In the genomic region with DNA sequence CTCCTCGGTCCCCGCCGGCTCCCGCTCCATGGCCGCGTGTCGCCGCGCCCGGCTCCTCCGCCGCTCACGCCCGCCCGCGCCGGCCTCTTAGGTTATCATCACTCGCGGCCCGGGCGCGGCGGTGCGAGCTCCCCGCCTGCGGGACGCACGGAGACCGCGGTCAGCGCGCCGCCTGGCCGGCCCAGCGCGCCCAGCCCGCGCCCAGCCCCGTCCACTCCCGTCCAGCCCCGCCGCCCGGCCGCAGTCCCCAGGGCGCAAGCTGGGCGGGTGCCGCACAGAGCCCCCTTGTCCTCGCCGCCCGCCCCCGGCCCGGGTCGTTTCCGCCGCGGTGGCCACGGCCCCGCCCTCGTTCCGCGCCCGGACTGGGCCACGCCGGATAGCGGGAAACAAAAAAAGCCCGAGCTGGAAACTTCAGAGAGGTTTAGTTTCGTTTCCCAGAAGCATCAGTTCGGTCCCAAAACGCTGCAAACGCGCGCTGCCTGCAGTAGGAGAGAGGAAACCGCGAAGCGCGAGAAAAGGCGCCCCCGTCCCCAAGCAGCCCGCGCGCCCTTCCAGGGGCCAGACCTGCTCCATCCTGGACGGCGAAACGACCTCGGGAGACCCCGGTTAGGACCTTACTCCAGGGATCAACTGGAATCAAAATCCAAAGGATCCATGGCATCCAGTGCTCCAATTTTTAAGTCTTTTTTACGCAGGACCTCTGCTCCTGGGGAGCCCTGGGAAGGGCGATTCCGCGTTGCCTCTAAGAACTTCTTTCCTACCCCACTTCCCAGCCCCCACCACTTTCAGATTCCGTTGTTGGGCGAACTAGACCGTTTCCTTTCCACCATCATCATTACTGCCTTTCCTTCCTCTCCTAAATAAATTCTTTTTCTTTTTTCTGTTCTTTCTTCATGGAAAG, we compare ENCODE assay signal across 8 cellular contexts. TPM values are rescaled to one million over a fixed set of nuclear protein-coding genes. Genes with fewer than 3 reads are reported as not detected.
DNase-seq lines count a peak whose midpoint lies in the region; ATAC-seq and TF ChIP-seq lines count a peak whose summit lies in the region.

A gene with protein sequence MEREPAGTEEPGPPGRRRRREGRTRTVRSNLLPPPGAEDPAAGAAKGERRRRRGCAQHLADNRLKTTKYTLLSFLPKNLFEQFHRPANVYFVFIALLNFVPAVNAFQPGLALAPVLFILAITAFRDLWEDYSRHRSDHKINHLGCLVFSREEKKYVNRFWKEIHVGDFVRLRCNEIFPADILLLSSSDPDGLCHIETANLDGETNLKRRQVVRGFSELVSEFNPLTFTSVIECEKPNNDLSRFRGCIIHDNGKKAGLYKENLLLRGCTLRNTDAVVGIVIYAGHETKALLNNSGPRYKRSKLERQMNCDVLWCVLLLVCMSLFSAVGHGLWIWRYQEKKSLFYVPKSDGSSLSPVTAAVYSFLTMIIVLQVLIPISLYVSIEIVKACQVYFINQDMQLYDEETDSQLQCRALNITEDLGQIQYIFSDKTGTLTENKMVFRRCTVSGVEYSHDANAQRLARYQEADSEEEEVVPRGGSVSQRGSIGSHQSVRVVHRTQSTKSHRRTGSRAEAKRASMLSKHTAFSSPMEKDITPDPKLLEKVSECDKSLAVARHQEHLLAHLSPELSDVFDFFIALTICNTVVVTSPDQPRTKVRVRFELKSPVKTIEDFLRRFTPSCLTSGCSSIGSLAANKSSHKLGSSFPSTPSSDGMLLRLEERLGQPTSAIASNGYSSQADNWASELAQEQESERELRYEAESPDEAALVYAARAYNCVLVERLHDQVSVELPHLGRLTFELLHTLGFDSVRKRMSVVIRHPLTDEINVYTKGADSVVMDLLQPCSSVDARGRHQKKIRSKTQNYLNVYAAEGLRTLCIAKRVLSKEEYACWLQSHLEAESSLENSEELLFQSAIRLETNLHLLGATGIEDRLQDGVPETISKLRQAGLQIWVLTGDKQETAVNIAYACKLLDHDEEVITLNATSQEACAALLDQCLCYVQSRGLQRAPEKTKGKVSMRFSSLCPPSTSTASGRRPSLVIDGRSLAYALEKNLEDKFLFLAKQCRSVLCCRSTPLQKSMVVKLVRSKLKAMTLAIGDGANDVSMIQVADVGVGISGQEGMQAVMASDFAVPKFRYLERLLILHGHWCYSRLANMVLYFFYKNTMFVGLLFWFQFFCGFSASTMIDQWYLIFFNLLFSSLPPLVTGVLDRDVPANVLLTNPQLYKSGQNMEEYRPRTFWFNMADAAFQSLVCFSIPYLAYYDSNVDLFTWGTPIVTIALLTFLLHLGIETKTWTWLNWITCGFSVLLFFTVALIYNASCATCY (N-terminal part only) (minus strand): TSS at position 261 of the 901 bp plus-strand sequence. CDS start 231 bp downstream, at position 30.

- no peaks in the 10 kb centered on the region for H3K27me3 ChIP-seq in subcutaneous abdominal adipose tissue (ENCODE audit: control insufficient read depth in 5 of 5, insufficient read depth in 4 of 5, low read length in 5 of 5)

- peaks cover 5 to 51% (median 46%) of the 10 kb centered on the region in 5 donors for H3K4me1 ChIP-seq in subcutaneous abdominal adipose tissue (ENCODE audit: control insufficient read depth in 5 of 5, insufficient read depth in 5 of 5, low read length in 5 of 5)

- H3K36me3 ChIP-seq in subcutaneous abdominal adipose tissue (ENCODE audit: control insufficient read depth in 5 of 5, insufficient read depth in 5 of 5, low read length in 5 of 5): no peaks in the 10 kb centered on the region

- POLR2A ChIA-PET in activated B cell treated with CpG ODN at 0.5 μM for 24 hours (lab: Charles Lee): no interaction called here

- CTCF ChIA-PET in activated B cell treated with CpG ODN at 0.5 μM for 24 hours (lab: Charles Lee): no interaction called here

- no peak for ATAC-seq in activated B cell treated with CpG ODN at 0.5 μM for 24 hours (ENCODE audit: low read depth)
- no peak for ATAC-seq in GM19463 (IDR thresholded peaks at IDR 0.05; ENCODE audit: unreplicated experiment)

- no peaks in the 10 kb centered on the region for H3K9me3 ChIP-seq in subcutaneous abdominal adipose tissue (ENCODE audit: control insufficient read depth in 5 of 5, low read length in 5 of 5)

- H3K9me3 Mint-ChIP-seq in activated B cell treated with CpG ODN at 0.5 μM for 24 hours (no peaks in the 10 kb centered on the region), mesothelial cell of epicardium (no peaks in the 10 kb centered on the region)

- H3K4me1 Mint-ChIP-seq in activated B cell treated with CpG ODN at 0.5 μM for 24 hours (peaks cover 23% of the 10 kb centered on the region), mesothelial cell of epicardium (peaks cover 5% of the 10 kb centered on the region)

- H3K27me3 Mint-ChIP-seq in activated B cell treated with CpG ODN at 0.5 μM for 24 hours (peaks cover 43% of the 10 kb centered on the region), mesothelial cell of epicardium (ENCODE audit: low read depth) (peaks cover 85% of the 10 kb centered on the region)

- H3K4me3 Mint-ChIP-seq in activated B cell treated with CpG ODN at 0.5 μM for 24 hours (peak within 1 kb of the TSS; percentile 78), mesothelial cell of epicardium (peak within 1 kb of the TSS; percentile 65)

- H3K36me3 Mint-ChIP-seq in activated B cell treated with CpG ODN at 0.5 μM for 24 hours (ENCODE audit: low read depth) (no peaks in the 10 kb centered on the region), mesothelial cell of epicardium (no peaks in the 10 kb centered on the region)

- peak within 1 kb of the TSS; percentile 46 for H3K27ac ChIP-seq in subcutaneous abdominal adipose tissue (ENCODE audit: low read depth, low read length)

- intact Hi-C loops in activated B cell treated with CpG ODN at 0.5 μM for 24 hours (cut with micrococcal nuclease): no loop called here

- H3K9ac ChIP-seq in subcutaneous abdominal adipose tissue (ENCODE audit: low read length in 5 of 5): peak within 1 kb of the TSS in 4 of 5 donors; percentile 56 to 69 (median 66)

- peak within 1 kb of the TSS; percentile 74 to 91 (median 81) for H3K4me3 ChIP-seq in subcutaneous abdominal adipose tissue (ENCODE audit: low read depth in 1 of 5, low read length in 5 of 5)

- DNase-seq in GM03348 (ENCODE audit: low spot score): peak; percentile 82
- no peak for DNase-seq in activated B cell treated with CpG ODN at 0.5 μM for 24 hours
- peak; percentile 20 for DNase-seq in effector CD4-positive, alpha-beta T cell
- DNase-seq in mesothelial cell of epicardium (ENCODE audit: low spot score in 2 of 2, unreplicated experiment in 2 of 2): no peak
- no peak for DNase-seq in NCI-H1092 treated with DMSO at 0.1 percent for 48 hours (lab: John Stamatoyannopoulos, UW)
- no peak for DNase-seq in DMS53 treated with DMSO at 0.1 percent for 48 hours (lab: John Stamatoyannopoulos, UW; ENCODE audit: unreplicated experiment)

- no peak within 1 kb of the TSS for H3K27ac Mint-ChIP-seq in activated B cell treated with CpG ODN at 0.5 μM for 24 hours
- no peak within 1 kb of the TSS for H3K27ac Mint-ChIP-seq in mesothelial cell of epicardium

- no peak for TF ChIP-seq CTCF in activated B cell treated with CpG ODN at 0.5 μM for 24 hours (IDR thresholded peaks at IDR 0.05)
- TF ChIP-seq CTCF in mesothelial cell of epicardium (IDR thresholded peaks at IDR 0.05; ENCODE audit: unreplicated experiment): no peak

RNA-seq across cellular contexts. Expression of the gene that starts here (rescaled TPM):
- total RNA-seq in activated B cell treated with CpG ODN at 0.5 μM for 24 hours (not detected in 2 replicates), mesothelial cell of epicardium (0.18 to 0.49 TPM (median 0.22 TPM) in 3 replicates)

Comparison
In these comparisons a context has a peak if more than half of its experiments do, and no peak if none do; other contexts are left out.
1. DNase-seq: peak in GM03348 (single experiment) and effector CD4-positive, alpha-beta T cell (single experiment); none in activated B cell treated with CpG ODN at 0.5 μM for 24 hours (single experiment), mesothelial cell of epicardium (0 of 2), NCI-H1092 treated with DMSO at 0.1 percent for 48 hours (single experiment) and DMS53 treated with DMSO at 0.1 percent for 48 hours (single experiment).